16 cellular contexts compared by ENCODE assay signal in the genomic region with DNA sequence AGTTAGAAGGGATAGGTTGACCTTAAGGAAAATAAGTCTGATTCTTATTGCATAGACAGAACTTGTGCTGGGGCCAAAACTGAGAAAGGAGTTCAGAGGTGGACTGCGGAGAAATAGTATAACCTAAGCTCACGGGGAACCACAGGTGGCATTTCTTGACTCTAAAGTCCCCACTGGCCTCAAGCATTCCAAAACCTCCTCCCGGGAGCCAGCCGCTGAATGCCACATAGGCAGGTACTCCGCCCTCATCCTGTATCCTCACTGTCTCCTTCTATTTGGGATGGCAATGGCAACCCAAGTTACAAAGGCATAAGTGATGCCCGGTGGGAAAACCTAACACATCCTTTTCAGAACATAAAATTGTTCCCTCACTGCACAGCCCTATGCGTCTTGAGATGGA.
DNase-seq lines count a peak whose midpoint lies in the region; TF ChIP-seq lines count a peak whose summit lies in the region.
"Had no signal": no experiment of that assay in that cellular context is flagged by ENCODE, and none has a peak within 500 bp of the region (broad histone marks: within the 10 kb centered on the region; RNA-seq: fewer than 3 reads in every experiment).

No MANE protein-coding gene starts in this region.

- no peaks in the 10 kb centered on the region for H3K36me3 ChIP-seq in esophagus muscularis mucosa
- no peaks in the 10 kb centered on the region for H3K36me3 ChIP-seq in neural progenitor cell

- H3K4me2 ChIP-seq in H9 (ENCODE audit: insufficient read depth, insufficient read length, low read length), result no peak overlapping the region
- peak overlapping the region; percentile 39 for H3K4me2 ChIP-seq in neural progenitor cell

- DNase-seq in H9, result peak; percentile 42
- DNase-seq in esophagus muscularis mucosa (ENCODE audit: extremely low spot score), result peak; percentile 84
- peak; percentile 38 for DNase-seq in neural progenitor cell (ENCODE audit: low spot score)
- no peak for DNase-seq in DMS153 (lab: John Stamatoyannopoulos, UW)
- no peak for DNase-seq in NCI-H1436 treated with DMSO at 0.1 percent for 48 hours (lab: John Stamatoyannopoulos, UW)
- no peak for DNase-seq in erythroblast (lab: John Stamatoyannopoulos, UW)
- DNase-seq: ACHN; AML-193; Calu3; CD4-positive, alpha-beta memory T cell; DMS53; DND-41; EL; HCEC 1CT had no signal

- H3K4ac ChIP-seq in H9 (ENCODE audit: low read depth, low read length), result no peak overlapping the region

- TF ChIP-seq POLR2A in esophagus muscularis mucosa (IDR thresholded peaks at IDR 0.05; ENCODE audit: low read depth) (no peak), erythroblast (IDR thresholded peaks at IDR 0.05; ENCODE audit: low read length) (no peak)

- H3K27me3 ChIP-seq in H9 (ENCODE audit: insufficient read depth, low read length) (no peaks in the 10 kb centered on the region), esophagus muscularis mucosa (peaks cover 0 to 4% (median 0%) of the 10 kb centered on the region in 4 donors), neural progenitor cell (no peaks in the 10 kb centered on the region)

- H2BK120ac ChIP-seq in H9 (ENCODE audit: low read depth, low read length, poor library complexity, severe bottlenecking), result no peak overlapping the region

- H4K5ac ChIP-seq in H9 (ENCODE audit: insufficient read length, low read depth, low read length), result no peak overlapping the region

- peaks cover 7% of the 10 kb centered on the region; the same call in 1 of the 2 replicates for H3K4me1 ChIP-seq in H9 (ENCODE audit: insufficient read depth, low read length)
- no peaks in the 10 kb centered on the region for H3K4me1 ChIP-seq in esophagus muscularis mucosa
- H3K4me1 ChIP-seq in neural progenitor cell, result peaks cover 36% of the 10 kb centered on the region

- no peak overlapping the region for H2AK5ac ChIP-seq in H9 (ENCODE audit: insufficient read length, low read length)

- intact Hi-C loops in esophagus muscularis mucosa (cut with DNase I), result no loop called here

- no peak for TF ChIP-seq EP300 in esophagus muscularis mucosa (IDR thresholded peaks at IDR 0.05)

- no peak overlapping the region for H2BK5ac ChIP-seq in H9 (ENCODE audit: insufficient read length, low read length)

- WGBS in H9 (ENCODE audit: extremely low coverage, insufficient read length, low lambda C conversion rate), result no CpG with 5 or more reads among the region's 7 CpGs
- WGBS in esophagus muscularis mucosa, result 84% methylated on average over 7 of the region's 7 CpGs

- no peak overlapping the region for H2BK15ac ChIP-seq in H9 (ENCODE audit: low read depth, low read length)

- no peak overlapping the region for H2BK12ac ChIP-seq in H9 (ENCODE audit: insufficient read length, low read depth, low read length)

- H3K9me3 ChIP-seq in H9 (ENCODE audit: control insufficient read depth, low read depth, low read length), result no peaks in the 10 kb centered on the region
- H3K9me3 ChIP-seq in esophagus muscularis mucosa, result no peaks in the 10 kb centered on the region
- no peaks in the 10 kb centered on the region for H3K9me3 ChIP-seq in neural progenitor cell (ENCODE audit: low read depth)

- no peaks in the 10 kb centered on the region for H3K36me3 Mint-ChIP-seq in H9 (ENCODE audit: insufficient read depth in 1 of 3, low read depth in 3 of 3)
- H3K36me3 Mint-ChIP-seq in neural progenitor cell, result no peaks in the 10 kb centered on the region
- H3K36me3 Mint-ChIP-seq: CD14-positive monocyte; CD4-positive, alpha-beta memory T cell had no signal

- H3F3A ChIP-seq in neural progenitor cell (ENCODE audit: low read depth), result peaks cover 8% of the 10 kb centered on the region

- H2AFZ ChIP-seq in H9 (ENCODE audit: low read length) (no peak overlapping the region), neural progenitor cell (replicated peaks) (no peak overlapping the region)

- no peaks in the 10 kb centered on the region for H4K20me1 ChIP-seq in H9 (ENCODE audit: control insufficient read depth, insufficient read depth, insufficient read length)
- no peaks in the 10 kb centered on the region for H4K20me1 ChIP-seq in neural progenitor cell (ENCODE audit: low read depth)

- no peak overlapping the region for H3K14ac ChIP-seq in H9 (ENCODE audit: insufficient read depth, low read length)

- H3K27me3 Mint-ChIP-seq in H9 (ENCODE audit: low read depth) (no peaks in the 10 kb centered on the region), neural progenitor cell (ENCODE audit: insufficient read depth, low read depth) (peaks cover 3% of the 10 kb centered on the region)

- no peak overlapping the region; a peak in 2 of 7 replicates for H3K27ac Mint-ChIP-seq in H9
- no peak overlapping the region for H3K27ac Mint-ChIP-seq in neural progenitor cell
- H3K27ac Mint-ChIP-seq: CD4-positive, alpha-beta memory T cell had no signal

- H3K18ac ChIP-seq in H9 (ENCODE audit: insufficient read length, low read depth, low read length), result no peak overlapping the region

- no peak overlapping the region for H3K4me3 ChIP-seq in esophagus muscularis mucosa
- H3K4me3 ChIP-seq in neural progenitor cell, result no peak overlapping the region

- H3K9ac ChIP-seq in H9 (ENCODE audit: extremely low read depth, insufficient read length, low read length) (no peak overlapping the region), neural progenitor cell (no peak overlapping the region)

- TF ChIP-seq CTCF in H9 (conservative IDR thresholded peaks at IDR 0.05), result no peak
- no peak for TF ChIP-seq CTCF in esophagus muscularis mucosa (IDR thresholded peaks at IDR 0.05)
- no peak for TF ChIP-seq CTCF in neural progenitor cell (IDR thresholded peaks at IDR 0.05)

- H3K79me1 ChIP-seq in H9 (ENCODE audit: insufficient read depth, low read depth, low read length, poor library complexity, severe bottlenecking), result no peaks in the 10 kb centered on the region

- H3K56ac ChIP-seq in H9 (ENCODE audit: insufficient read length, low read depth, low read length), result no peak overlapping the region

- H3K79me2 ChIP-seq in H9 (ENCODE audit: insufficient read depth, low read length) (no peaks in the 10 kb centered on the region), neural progenitor cell (ENCODE audit: low read depth) (no peaks in the 10 kb centered on the region)

- H3T11ph ChIP-seq in H9 (ENCODE audit: low read length), result no peak overlapping the region

- H3K23ac ChIP-seq in H9 (ENCODE audit: insufficient read length, low read depth, low read length), result no peak overlapping the region

- H3K23me2 ChIP-seq in H9 (ENCODE audit: insufficient read length, low read depth, low read length, poor library complexity, severe bottlenecking), result no peaks in the 10 kb centered on the region

- no peak overlapping the region for H4K91ac ChIP-seq in H9 (ENCODE audit: insufficient read length, low read depth, low read length)

- H3K27ac ChIP-seq in H9 (ENCODE audit: insufficient read length, low read depth, low read length), result no peak overlapping the region
- H3K27ac ChIP-seq in esophagus muscularis mucosa (replicated peaks in 1 of 4), result no peak overlapping the region
- peak overlapping the region; percentile 27 for H3K27ac ChIP-seq in neural progenitor cell
- H3K27ac ChIP-seq: HL-60 had no signal

- H3K9me3 Mint-ChIP-seq in H9, result no peaks in the 10 kb centered on the region
- H3K9me3 Mint-ChIP-seq in neural progenitor cell, result no peaks in the 10 kb centered on the region
- H3K9me3 Mint-ChIP-seq: CD14-positive monocyte; CD4-positive, alpha-beta memory T cell had no signal

- H3K4me1 Mint-ChIP-seq in H9 (peaks cover 43 to 52% of the 10 kb centered on the region in 2 experiments), neural progenitor cell (peaks cover 28% of the 10 kb centered on the region)
- H3K4me1 Mint-ChIP-seq: CD14-positive monocyte; CD4-positive, alpha-beta memory T cell had no signal

- H4K8ac ChIP-seq in H9 (replicated peaks; ENCODE audit: insufficient read length, low read depth, low read length), result no peak overlapping the region

- H3K4me3 Mint-ChIP-seq in H9 (no peak overlapping the region), neural progenitor cell (no peak overlapping the region)

- H2BK20ac ChIP-seq in H9 (ENCODE audit: low read depth, low read length, poor library complexity, severe bottlenecking), result no peak overlapping the region

Comparison
In these comparisons a context has a peak if more than half of its experiments do, and no peak if none do; other contexts are left out.
1. DNase-seq: peak in H9 (single experiment), esophagus muscularis mucosa (single experiment) and neural progenitor cell (single experiment); none in DMS153 (single experiment), NCI-H1436 treated with DMSO at 0.1 percent for 48 hours (single experiment) and erythroblast (0 of 2).